In genomic region chr3:43075904-43076661, GRCh38 we compare ENCODE assay signal across 22 cellular contexts. TPM values are rescaled to one million over a fixed set of nuclear protein-coding genes. Genes with fewer than 3 reads are reported as not detected.
DNase-seq lines count a peak whose midpoint lies in the region; ATAC-seq and TF ChIP-seq lines count a peak whose summit lies in the region.
"Had no signal": no experiment of that assay in that cellular context is flagged by ENCODE, and none has a peak within 500 bp of the region (broad histone marks: within the 10 kb centered on the region; RNA-seq: fewer than 3 reads in every experiment).

No MANE protein-coding gene starts in this region.

- H3K4me1 ChIP-seq in gastroesophageal sphincter = peaks cover 0 to 19% (median 0%) of the 10 kb centered on the region in 3 donors
- H3K4me1 ChIP-seq in vagina = no peaks in the 10 kb centered on the region
- H3K4me1 ChIP-seq in osteoblast (ENCODE audit: insufficient read depth, low read length) = no peaks in the 10 kb centered on the region
- H3K4me1 ChIP-seq: A549, BLaER1 had no signal

- H3K9me3 Mint-ChIP-seq in stimulated activated naive CD8-positive, alpha-beta T cell treated with anti-CD3 and anti-CD28 coated beads, Interleukin-15, amount 100 ng/mL, for 72 hours = peaks cover 0 to 14% of the 10 kb centered on the region in 2 donors
- H3K9me3 Mint-ChIP-seq in osteocyte (ENCODE audit: unreplicated experiment) = no peaks in the 10 kb centered on the region

- H3K79me2 ChIP-seq in osteoblast (ENCODE audit: insufficient read depth, low read length) = no peaks in the 10 kb centered on the region

- H3K36me3 Mint-ChIP-seq in osteocyte (ENCODE audit: unreplicated experiment) = peaks cover 18% of the 10 kb centered on the region

- H2AFZ ChIP-seq in osteoblast (ENCODE audit: low read length) = no peak overlapping the region

- no peak overlapping the region for H3K4me3 Mint-ChIP-seq in stimulated activated naive CD8-positive, alpha-beta T cell treated with anti-CD3 and anti-CD28 coated beads, Interleukin-15, amount 100 ng/mL, for 72 hours
- H3K4me3 Mint-ChIP-seq in osteocyte (ENCODE audit: unreplicated experiment) = no peak overlapping the region
- H3K4me3 Mint-ChIP-seq: CD4-positive, alpha-beta memory T cell had no signal

- H3K4me1 Mint-ChIP-seq in stimulated activated naive CD8-positive, alpha-beta T cell treated with anti-CD3 and anti-CD28 coated beads, Interleukin-15, amount 100 ng/mL, for 72 hours = no peaks in the 10 kb centered on the region
- no peaks in the 10 kb centered on the region for H3K4me1 Mint-ChIP-seq in osteocyte (ENCODE audit: unreplicated experiment)

- no peak overlapping the region for H3K4me2 ChIP-seq in osteoblast (ENCODE audit: insufficient read depth, low read length)
- H3K4me2 ChIP-seq: A549, BLaER1 had no signal

- no peaks in the 10 kb centered on the region for H3K27me3 Mint-ChIP-seq in stimulated activated naive CD8-positive, alpha-beta T cell treated with anti-CD3 and anti-CD28 coated beads, Interleukin-15, amount 100 ng/mL, for 72 hours
- no peaks in the 10 kb centered on the region for H3K27me3 Mint-ChIP-seq in osteocyte (ENCODE audit: unreplicated experiment)
- H3K27me3 Mint-ChIP-seq: CD4-positive, alpha-beta memory T cell had no signal

- no peak overlapping the region for H3K27ac ChIP-seq in gastroesophageal sphincter
- no peak overlapping the region for H3K27ac ChIP-seq in vagina
- H3K27ac ChIP-seq in osteoblast (ENCODE audit: low read depth, low read length) = no peak overlapping the region
- H3K27ac ChIP-seq: A549, BLaER1 had no signal

- TF ChIP-seq CTCF in gastroesophageal sphincter (IDR thresholded peaks at IDR 0.05) (no peak), osteocyte (IDR thresholded peaks at IDR 0.05) (no peak), vagina (IDR thresholded peaks at IDR 0.05) (no peak), osteoblast (IDR thresholded peaks at IDR 0.05; ENCODE audit: extremely low read depth, low read depth, low read length) (no peak)

- H3K9me3 ChIP-seq in gastroesophageal sphincter (no peaks in the 10 kb centered on the region), vagina (no peaks in the 10 kb centered on the region), osteoblast (ENCODE audit: low read depth, low read length) (no peaks in the 10 kb centered on the region)
- H3K9me3 ChIP-seq: A549 had no signal

- no peaks in the 10 kb centered on the region for H4K20me1 ChIP-seq in osteoblast (ENCODE audit: insufficient read depth, low read length)
- H4K20me1 ChIP-seq: BLaER1 had no signal

- H3K36me3 ChIP-seq in gastroesophageal sphincter (peaks cover 0 to 34% of the 10 kb centered on the region in 2 donors), vagina (peaks cover 4 to 19% of the 10 kb centered on the region in 2 donors), osteoblast (ENCODE audit: insufficient read depth, low read length) (no peaks in the 10 kb centered on the region)

- DNase-seq in stimulated activated naive CD8-positive, alpha-beta T cell treated with anti-CD3 and anti-CD28 coated beads, Interleukin-15, amount 100 ng/mL, for 72 hours = no peak
- DNase-seq in stimulated activated naive CD8-positive, alpha-beta T cell treated with anti-CD3 and anti-CD28 coated beads, Interleukin-15, Interleukin-2, amounts not matched to agents 100 U/mL and 50 U/mL, for 24 hours = no peak
- peak; percentile 80 for DNase-seq in osteocyte (ENCODE audit: extremely low spot score, unreplicated experiment)
- peak; percentile 62 to 70 for DNase-seq in vagina (ENCODE audit: extremely low spot score in 2 of 2)
- no peak for DNase-seq in posterior cingulate gyrus
- DNase-seq in osteoblast (ENCODE audit: insufficient read length, low spot score, missing footprints) = no peak
- DNase-seq: Calu3; CD4-positive, alpha-beta memory T cell; GOT3; KBM-7; NCI-H1417; NCI-H187; NCI-H2171; NCI-H526; PC-3; RPMI8226; SIG-M5 had no signal

- H3K4me3 ChIP-seq in gastroesophageal sphincter (no peak overlapping the region), vagina (no peak overlapping the region), osteoblast (ENCODE audit: insufficient read depth, low read length) (no peak overlapping the region)
- H3K4me3 ChIP-seq: A549, BLaER1, GM12878 had no signal

- no peak overlapping the region for H3K27ac Mint-ChIP-seq in stimulated activated naive CD8-positive, alpha-beta T cell treated with anti-CD3 and anti-CD28 coated beads, Interleukin-15, amount 100 ng/mL, for 72 hours
- no peak overlapping the region for H3K27ac Mint-ChIP-seq in osteocyte (ENCODE audit: unreplicated experiment)

- no CpG with 5 or more reads among the region's 5 CpGs for WGBS in gastroesophageal sphincter (ENCODE audit: low coverage in 1 of 2), 2 donors

- intact Hi-C loops in vagina (cut with DNase I) = no loop called here
- intact Hi-C loops in posterior cingulate gyrus (cut with DNase I) = no loop called here

- peak; percentile 23 for ATAC-seq in stimulated activated naive CD8-positive, alpha-beta T cell treated with anti-CD3 and anti-CD28 coated beads, Interleukin-15, amount 100 ng/mL, for 72 hours
- no peak for ATAC-seq in stimulated activated naive CD8-positive, alpha-beta T cell treated with anti-CD3 and anti-CD28 coated beads, Interleukin-15, Interleukin-2, amounts not matched to agents 100 U/mL and 50 U/mL, for 24 hours
- ATAC-seq in gastroesophageal sphincter = peak; percentile 19
- ATAC-seq in GM18907 (IDR thresholded peaks at IDR 0.05; ENCODE audit: unreplicated experiment) = no peak
- ATAC-seq: GM12878, PC-3 had no signal

- TF ChIP-seq POLR2A in gastroesophageal sphincter (IDR thresholded peaks at IDR 0.05) (no peak), vagina (IDR thresholded peaks at IDR 0.05) (no peak)

- H3K27me3 ChIP-seq in gastroesophageal sphincter = no peaks in the 10 kb centered on the region
- no peaks in the 10 kb centered on the region for H3K27me3 ChIP-seq in vagina
- H3K27me3 ChIP-seq in osteoblast (ENCODE audit: insufficient read depth, low read length) = no peaks in the 10 kb centered on the region
- H3K27me3 ChIP-seq: BLaER1 had no signal

- no peak for TF ChIP-seq EP300 in gastroesophageal sphincter (IDR thresholded peaks at IDR 0.05)

RNA-seq across cellular contexts. Expression of gene POMGNT2, which starts 29.8 kb away (rescaled TPM):
- total RNA-seq in gastroesophageal sphincter (10 to 100 TPM; 23.9 to 39.7 (median 34.9) TPM), osteocyte (16.1 and 18.5 TPM in 2 replicates), vagina (26.8 TPM), osteoblast (10.1 and 10.3 TPM in 2 replicates)

Comparison
In these comparisons a context has a peak if more than half of its experiments do, and no peak if none do; other contexts are left out.
1. ATAC-seq: peak in stimulated activated naive CD8-positive, alpha-beta T cell treated with anti-CD3 and anti-CD28 coated beads, Interleukin-15, amount 100 ng/mL, for 72 hours (single experiment) and gastroesophageal sphincter (single experiment); none in stimulated activated naive CD8-positive, alpha-beta T cell treated with anti-CD3 and anti-CD28 coated beads, Interleukin-15, Interleukin-2, amounts not matched to agents 100 U/mL and 50 U/mL, for 24 hours (single experiment) and GM18907 (single experiment).
2. DNase-seq: peak in osteocyte (single experiment) and vagina (2 of 2); none in stimulated activated naive CD8-positive, alpha-beta T cell treated with anti-CD3 and anti-CD28 coated beads, Interleukin-15, amount 100 ng/mL, for 72 hours (0 of 2), stimulated activated naive CD8-positive, alpha-beta T cell treated with anti-CD3 and anti-CD28 coated beads, Interleukin-15, Interleukin-2, amounts not matched to agents 100 U/mL and 50 U/mL, for 24 hours (single experiment), posterior cingulate gyrus (0 of 10) and osteoblast (single experiment).